26 cellular contexts compared by ENCODE assay signal in genomic region chr2:65528241-65528574, GRCh38.
A peak's percentile ranks its signal among the peaks of the same experiment; 100 is the strongest.
DNase-seq lines count a peak whose midpoint lies in the region; ATAC-seq, FAIRE-seq and TF ChIP-seq lines count a peak whose summit lies in the region.
"Had no signal": no experiment of that assay in that cellular context is flagged by ENCODE, and none has a peak within 500 bp of the region (broad histone marks: within the 10 kb centered on the region; RNA-seq: fewer than 3 reads in every experiment).

No MANE protein-coding gene starts in this region.

- H3K36me3 Mint-ChIP-seq in T-helper 2 cell treated with Interferon-gamma antibody and Interleukin-4, amounts not matched to agents 5 μg/mL and 100 μg/mL, for 36 hours (ENCODE audit: low read depth), result no peaks in the 10 kb centered on the region
- H3K36me3 Mint-ChIP-seq: CD8-positive, alpha-beta T cell had no signal

- H3K9me3 Mint-ChIP-seq in T-helper 2 cell treated with Interferon-gamma antibody and Interleukin-4, amounts not matched to agents 5 μg/mL and 100 μg/mL, for 36 hours, result no peaks in the 10 kb centered on the region
- H3K9me3 Mint-ChIP-seq: CD8-positive, alpha-beta T cell had no signal

- H3K27ac Mint-ChIP-seq in T-helper 2 cell treated with Interferon-gamma antibody and Interleukin-4, amounts not matched to agents 5 μg/mL and 100 μg/mL, for 36 hours, result no peak overlapping the region
- H3K27ac Mint-ChIP-seq: CD8-positive, alpha-beta T cell had no signal

- H3K4me3 ChIP-seq in coronary artery, result no peak overlapping the region
- H3K4me3 ChIP-seq: BLaER1 treated with 17β-estradiol and CSF1 and Interleukin-3, amounts not matched to agents 10 nM and 100 nM; MG63; Peyer's patch had no signal

- no peak for TF ChIP-seq CTCF in coronary artery (IDR thresholded peaks at IDR 0.05)

- no peaks in the 10 kb centered on the region for H3K4me1 Mint-ChIP-seq in T-helper 2 cell treated with Interferon-gamma antibody and Interleukin-4, amounts not matched to agents 5 μg/mL and 100 μg/mL, for 36 hours (ENCODE audit: low read depth)

- H3K27ac ChIP-seq in coronary artery, result no peak overlapping the region
- H3K27ac ChIP-seq: 22Rv1; BLaER1 treated with 17β-estradiol and CSF1 and Interleukin-3, amounts not matched to agents 10 nM and 100 nM; Peyer's patch had no signal

- ATAC-seq in left colon, result peak; percentile 66
- ATAC-seq in sciatic nerve, result no peak
- ATAC-seq: CD8-positive, alpha-beta T cell; SK-N-SH treated with all-trans-retinoic acid at 6 μM for 48 hours had no signal

- peak; percentile 10 for DNase-seq in activated effector memory CD4-positive, alpha-beta T cell treated with anti-CD3 and anti-CD28 coated beads, Interleukin-2, amount 50 U/mL, for 16 hours
- DNase-seq in activated effector memory CD4-positive, alpha-beta T cell treated with Interleukin-2 at 50 U/mL for 16 hours, result no peak
- peak; percentile 21 for DNase-seq in coronary artery (ENCODE audit: low spot score)
- no peak for DNase-seq in left colon
- no peak for DNase-seq in T-helper 2 cell treated with Interferon-gamma antibody and Interleukin-4, amounts not matched to agents 5 μg/mL and 100 μg/mL, for 36 hours (ENCODE audit: low spot score)
- DNase-seq in NCI-H1105 (lab: John Stamatoyannopoulos, UW), result no peak
- DNase-seq in sciatic nerve (ENCODE audit: low spot score), result no peak
- DNase-seq in H54 (ENCODE audit: insufficient read length, low spot score), result no peak
- DNase-seq: Calu3; CD8-positive, alpha-beta T cell; DMS53; GDM1; Kasumi-1; MG63; NCI-H1048; NCI-H1436; NCI-H187 treated with DMSO at 0.1 percent for 48 hours; NCI-H510A treated with DMSO at 0.1 percent for 48 hours; NCI-H774 had no signal

- TF ChIP-seq POLR2A in H54 (IDR thresholded peaks at IDR 0.05; ENCODE audit: low read depth, low read length), result no peak

- peaks cover 33% of the 10 kb centered on the region for H3K27me3 Mint-ChIP-seq in T-helper 2 cell treated with Interferon-gamma antibody and Interleukin-4, amounts not matched to agents 5 μg/mL and 100 μg/mL, for 36 hours (ENCODE audit: low read depth)

- H3K4me3 Mint-ChIP-seq in T-helper 2 cell treated with Interferon-gamma antibody and Interleukin-4, amounts not matched to agents 5 μg/mL and 100 μg/mL, for 36 hours, result no peak overlapping the region
- H3K4me3 Mint-ChIP-seq: CD8-positive, alpha-beta T cell had no signal

- intact Hi-C loops in left colon (cut with DNase I, micrococcal nuclease), result no loop called here
- intact Hi-C loops in sciatic nerve (cut with DNase I), result no loop called here

- no peak for FAIRE-seq in H54 (lab: Jason Lieb, UNC)
- FAIRE-seq: GM18507, GM19239, H1 had no signal

Comparison
In these comparisons a context has a peak if more than half of its experiments do, and no peak if none do; other contexts are left out.
1. DNase-seq: peak in activated effector memory CD4-positive, alpha-beta T cell treated with anti-CD3 and anti-CD28 coated beads, Interleukin-2, amount 50 U/mL, for 16 hours (single experiment) and coronary artery (single experiment); none in activated effector memory CD4-positive, alpha-beta T cell treated with Interleukin-2 at 50 U/mL for 16 hours (single experiment), left colon (0 of 2), T-helper 2 cell treated with Interferon-gamma antibody and Interleukin-4, amounts not matched to agents 5 μg/mL and 100 μg/mL, for 36 hours (single experiment), NCI-H1105 (single experiment), sciatic nerve (single experiment) and H54 (single experiment).